ENCODE assay signal across 31 cellular contexts in the genomic region with DNA sequence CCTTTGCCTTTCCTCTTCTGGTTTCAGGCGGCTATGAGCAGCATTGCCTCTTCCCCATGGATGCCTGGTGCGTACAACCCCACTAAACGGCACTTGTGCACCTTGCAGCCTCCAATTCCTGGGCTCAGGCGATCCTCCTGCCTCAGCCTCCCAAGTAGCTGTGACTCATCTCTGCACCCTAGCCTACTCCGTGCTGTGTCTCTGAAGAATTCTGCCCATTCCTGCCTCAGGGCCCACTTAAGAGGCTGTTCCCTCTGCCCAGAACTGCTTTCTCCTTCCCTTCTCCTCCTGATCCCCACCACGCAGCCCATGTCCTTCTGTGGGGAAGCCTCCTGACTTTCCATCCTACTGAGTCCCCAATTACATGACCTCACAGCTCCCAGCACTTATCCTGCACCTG.
"Had no signal": no experiment of that assay in that cellular context is flagged by ENCODE, and none has a peak within 500 bp of the region (broad histone marks: within the 10 kb centered on the region; RNA-seq: fewer than 3 reads in every experiment).

No MANE protein-coding gene starts in this region.

- DNase-seq: activated CD4-positive, alpha-beta T cell treated with anti-CD3 and anti-CD28 coated beads for 36 hours; activated CD4-positive, alpha-beta T cell treated with anti-CD3 and anti-CD28 coated beads, Interleukin-2, amount 10 ng/mL, durations not matched to agents 7 days and 5 days; activated CD4-positive, alpha-beta T cell treated with anti-CD3 and anti-CD28 coated beads, Interleukin-2, amount 50 U/mL, for 48 hours; activated CD8-positive, alpha-beta memory T cell treated with anti-CD3 and anti-CD28 coated beads, Interleukin-2, amount 50 U/mL, for 4 hours; activated CD8-positive, alpha-beta T cell treated with anti-CD3 and anti-CD28 coated beads, Interleukin-2, amount 10 ng/mL, durations not matched to agents 7 days and 5 days; activated effector memory CD4-positive, alpha-beta T cell treated with Interleukin-2 at 50 U/mL for 16 hours; activated naive CD4-positive, alpha-beta T cell treated with anti-CD3 and anti-CD28 coated beads, Interleukin-2, amount 10 ng/mL, durations not matched to agents 7 days and 5 days; activated naive CD8-positive, alpha-beta T cell treated with anti-CD3 and anti-CD28 coated beads, Interleukin-2, amount 50 U/mL, for 24 hours; activated T-cell treated with anti-CD3 and anti-CD28 coated beads for 4 hours; activated T-cell treated with anti-CD3 and anti-CD28 coated beads, Interleukin-2, amount 50 U/mL, for 4 hours; anterior cingulate cortex; Karpas-422; KBM-7; NCI-H1105 treated with DMSO at 0.1 percent for 48 hours; NCI-H1436 treated with DMSO at 0.1 percent for 48 hours; NCI-H1694 treated with DMSO at 0.1 percent for 48 hours; NCI-H2029; NCI-H345; NCI-H524 treated with DMSO at 0.1 percent for 48 hours; SHP77 treated with DMSO at 0.1 percent for 48 hours; SK-N-SH had no signal

- H3K4me1 Mint-ChIP-seq: activated naive CD8-positive, alpha-beta T cell treated with anti-CD3 and anti-CD28 coated beads, Interleukin-2, amount 50 U/mL, for 24 hours; WTC11 had no signal

- H3K27ac ChIP-seq: SJSA1 had no signal

- H3K9ac ChIP-seq: SK-N-SH had no signal

- H3K4me1 ChIP-seq: SJSA1 had no signal

- H3K27me3 ChIP-seq: SJSA1 had no signal

- H3K4me3 ChIP-seq: SJSA1 had no signal

- H3K36me3 ChIP-seq: SJSA1 had no signal

- H3K9me3 ChIP-seq: SJSA1, SK-N-SH had no signal

- H3K27ac Mint-ChIP-seq: activated CD4-positive, alpha-beta T cell treated with anti-CD3 and anti-CD28 coated beads for 36 hours; activated CD4-positive, alpha-beta T cell treated with anti-CD3 and anti-CD28 coated beads, Interleukin-2, amount 10 ng/mL, durations not matched to agents 7 days and 5 days; activated CD8-positive, alpha-beta T cell treated with anti-CD3 and anti-CD28 coated beads, Interleukin-2, amount 10 ng/mL, durations not matched to agents 7 days and 5 days; activated naive CD4-positive, alpha-beta T cell treated with anti-CD3 and anti-CD28 coated beads, Interleukin-2, amount 10 ng/mL, durations not matched to agents 7 days and 5 days; activated naive CD8-positive, alpha-beta T cell; activated naive CD8-positive, alpha-beta T cell treated with anti-CD3 and anti-CD28 coated beads, Interleukin-2, amount 50 U/mL, for 24 hours; activated T-helper 1 cell treated with anti-CD3 and anti-CD28 coated beads, Interleukin-12 subunit alpha, Interleukin-12 subunit beta, Interleukin-2, Interleukin-4 antibody, amounts not matched to agents 30 ng/mL and 10 ng/mL and 1 ng/mL, durations not matched to agents 14 hours and 24 hours and 36 hours; brain; IgD-negative memory B cell; T-helper 1 cell treated with Interleukin-12 subunit alpha and Interleukin-12 subunit beta and Interleukin-4 antibody, amounts not matched to agents 30 μg/mL and 1 μg/mL, for 36 hours; T-helper 2 cell treated with Interferon-gamma antibody and Interleukin-4, amounts not matched to agents 5 μg/mL and 100 μg/mL, for 36 hours; WTC11 had no signal

- H3K9me3 Mint-ChIP-seq: activated CD4-positive, alpha-beta T cell treated with anti-CD3 and anti-CD28 coated beads, Interleukin-2, amount 10 ng/mL, durations not matched to agents 7 days and 5 days; activated naive CD4-positive, alpha-beta T cell treated with anti-CD3 and anti-CD28 coated beads, Interleukin-2, amount 10 ng/mL, durations not matched to agents 7 days and 5 days; activated naive CD8-positive, alpha-beta T cell treated with anti-CD3 and anti-CD28 coated beads, Interleukin-2, amount 50 U/mL, for 24 hours; activated T-helper 1 cell treated with anti-CD3 and anti-CD28 coated beads, Interleukin-12 subunit alpha, Interleukin-12 subunit beta, Interleukin-2, Interleukin-4 antibody, amounts not matched to agents 30 ng/mL and 10 ng/mL and 1 ng/mL, durations not matched to agents 14 hours and 24 hours and 36 hours; T-helper 1 cell treated with Interleukin-12 subunit alpha and Interleukin-12 subunit beta and Interleukin-4 antibody, amounts not matched to agents 30 μg/mL and 1 μg/mL, for 36 hours; T-helper 2 cell treated with Interferon-gamma antibody and Interleukin-4, amounts not matched to agents 5 μg/mL and 100 μg/mL, for 36 hours had no signal

- ATAC-seq: activated CD4-positive, alpha-beta T cell treated with anti-CD3 and anti-CD28 coated beads for 36 hours; activated CD4-positive, CD25-positive, alpha-beta regulatory T cell treated with anti-CD3 and anti-CD28 coated beads, Interleukin-2, amount 50 U/mL, for 24 hours; activated CD8-positive, alpha-beta T cell treated with anti-CD3 and anti-CD28 coated beads, Interleukin-2, amount 10 ng/mL, durations not matched to agents 7 days and 5 days; activated naive CD8-positive, alpha-beta T cell treated with anti-CD3 and anti-CD28 coated beads, Interleukin-2, amount 50 U/mL, for 24 hours; activated T-cell treated with anti-CD3 and anti-CD28 coated beads, Interleukin-2, amount 50 U/mL, for 4 hours; Panc1; WTC11 had no signal

- H3K4me3 Mint-ChIP-seq: activated CD4-positive, alpha-beta T cell treated with anti-CD3 and anti-CD28 coated beads for 36 hours; activated CD4-positive, alpha-beta T cell treated with anti-CD3 and anti-CD28 coated beads, Interleukin-2, amount 10 ng/mL, durations not matched to agents 7 days and 5 days; activated CD8-positive, alpha-beta T cell treated with anti-CD3 and anti-CD28 coated beads, Interleukin-2, amount 10 ng/mL, durations not matched to agents 7 days and 5 days; activated naive CD4-positive, alpha-beta T cell treated with anti-CD3 and anti-CD28 coated beads, Interleukin-2, amount 10 ng/mL, durations not matched to agents 7 days and 5 days; activated naive CD8-positive, alpha-beta T cell; activated naive CD8-positive, alpha-beta T cell treated with anti-CD3 and anti-CD28 coated beads, Interleukin-2, amount 50 U/mL, for 24 hours; activated T-cell treated with anti-CD3 and anti-CD28 coated beads, Interleukin-2, amount 50 U/mL, for 4 hours; activated T-helper 1 cell treated with anti-CD3 and anti-CD28 coated beads, Interleukin-12 subunit alpha, Interleukin-12 subunit beta, Interleukin-2, Interleukin-4 antibody, amounts not matched to agents 30 ng/mL and 10 ng/mL and 1 ng/mL, durations not matched to agents 14 hours and 24 hours and 36 hours; brain; IgD-negative memory B cell; T-helper 1 cell treated with Interleukin-12 subunit alpha and Interleukin-12 subunit beta and Interleukin-4 antibody, amounts not matched to agents 30 μg/mL and 1 μg/mL, for 36 hours; T-helper 2 cell treated with Interferon-gamma antibody and Interleukin-4, amounts not matched to agents 5 μg/mL and 100 μg/mL, for 36 hours; WTC11 had no signal

- H3K36me3 Mint-ChIP-seq: activated naive CD4-positive, alpha-beta T cell treated with anti-CD3 and anti-CD28 coated beads, Interleukin-2, amount 10 ng/mL, durations not matched to agents 7 days and 5 days; activated naive CD8-positive, alpha-beta T cell; brain; IgD-negative memory B cell had no signal

- H3K27me3 Mint-ChIP-seq: activated CD4-positive, alpha-beta T cell treated with anti-CD3 and anti-CD28 coated beads, Interleukin-2, amount 10 ng/mL, durations not matched to agents 7 days and 5 days; IgD-negative memory B cell had no signal

- H3K4me2 ChIP-seq: SK-N-SH had no signal
